Comparison of ENCODE assay signal across 20 cellular contexts in genomic region chr3:170813261-170813660, GRCh38.
"Had no signal": no experiment of that assay in that cellular context is flagged by ENCODE, and none has a peak within 500 bp of the region (broad histone marks: within the 10 kb centered on the region; RNA-seq: fewer than 3 reads in every experiment).

No MANE protein-coding gene starts in this region.

- H3K9me3 ChIP-seq: body of pancreas, heart right ventricle, neutrophil, ovary, prostate gland, thyroid gland had no signal

- H3K36me3 ChIP-seq: cardiac muscle cell, heart right ventricle, neutrophil, ovary, prostate gland, thyroid gland had no signal

- H3K27ac ChIP-seq: body of pancreas, cardiac muscle cell, epithelial cell of prostate, heart right ventricle, neutrophil, prostate gland, thyroid gland had no signal

- H3K4me1 ChIP-seq: prostate gland had no signal

- ATAC-seq: activated CD8-positive, alpha-beta memory T cell treated with anti-CD3 and anti-CD28 coated beads, Interleukin-2, amount 10 ng/mL, durations not matched to agents 7 days and 5 days; activated naive CD8-positive, alpha-beta T cell treated with anti-CD3 and anti-CD28 coated beads, Interleukin-2, amount 50 U/mL, for 24 hours; body of pancreas; left lobe of liver; natural killer cell treated with Interleukin-12 subunit alpha and Interleukin-12 subunit beta and Interleukin-15 and Interleukin-18, amount 100 ng/mL, for 72 hours; stimulated activated naive CD8-positive, alpha-beta T cell treated with anti-CD3 and anti-CD28 coated beads, Interleukin-15, Interleukin-2, amounts not matched to agents 100 U/mL and 50 U/mL, for 24 hours had no signal

- H3K27me3 ChIP-seq: body of pancreas, cardiac muscle cell, heart right ventricle, neutrophil, ovary, thyroid gland had no signal

- H3K4me3 ChIP-seq: body of pancreas, cardiac muscle cell, heart right ventricle, lung, ovary, prostate gland, thyroid gland had no signal

- DNase-seq: activated CD4-positive, alpha-beta memory T cell treated with anti-CD3 and anti-CD28 coated beads, Interleukin-2, amount 10 ng/mL, durations not matched to agents 7 days and 5 days; activated CD4-positive, alpha-beta T cell treated with anti-CD3 and anti-CD28 coated beads, Interleukin-2, amount 10 ng/mL, durations not matched to agents 24 days and 14 days; activated CD8-positive, alpha-beta memory T cell treated with anti-CD3 and anti-CD28 coated beads, Interleukin-2, amount 10 ng/mL, durations not matched to agents 7 days and 5 days; activated gamma-delta T cell; activated naive CD4-positive, alpha-beta T cell treated with anti-CD3 and anti-CD28 coated beads, Interleukin-2, amount 50 U/mL, for 16 hours; activated naive CD8-positive, alpha-beta T cell treated with anti-CD3 and anti-CD28 coated beads, Interleukin-2, amount 50 U/mL, for 24 hours; anterior cingulate cortex; body of pancreas; heart right ventricle; ovary; stimulated activated CD4-positive, alpha-beta T cell treated with anti-CD3 and anti-CD28 coated beads, Interleukin-4, amount 100 ng/mL, for 4 hours; stimulated activated naive CD8-positive, alpha-beta T cell treated with anti-CD3 and anti-CD28 coated beads, Interleukin-15, Interleukin-2, amounts not matched to agents 100 U/mL and 50 U/mL, for 24 hours; thyroid gland had no signal
